10 cellular contexts compared by ENCODE assay signal in genomic region chr1:151831256-151831591, GRCh38. TPM values are rescaled to one million over a fixed set of nuclear protein-coding genes. Genes with fewer than 3 reads are reported as not detected.
A peak's percentile ranks its signal among the peaks of the same experiment; 100 is the strongest.
DNase-seq lines count a peak whose midpoint lies in the region; ATAC-seq and TF ChIP-seq lines count a peak whose summit lies in the region.
"Had no signal": no experiment of that assay in that cellular context is flagged by ENCODE, and none has a peak within 500 bp of the region (broad histone marks: within the 10 kb centered on the region; RNA-seq: fewer than 3 reads in every experiment).

No MANE protein-coding gene starts in this region.

- H3K4me3 ChIP-seq in heart left ventricle = peak overlapping the region; percentile 1 to 63 (median 42)
- H3K4me3 ChIP-seq in esophagus squamous epithelium = peak overlapping the region; percentile 13 to 58 (median 41)
- peak overlapping the region; percentile 30 to 52 (median 46) for H3K4me3 ChIP-seq in upper lobe of left lung
- H3K4me3 ChIP-seq: hepatocyte had no signal

- H3K9me3 ChIP-seq in heart left ventricle = no peaks in the 10 kb centered on the region
- H3K9me3 ChIP-seq in esophagus squamous epithelium = no peaks in the 10 kb centered on the region
- no peaks in the 10 kb centered on the region for H3K9me3 ChIP-seq in upper lobe of left lung

- H3K4me1 ChIP-seq in heart left ventricle (peaks cover 0 to 43% (median 17%) of the 10 kb centered on the region in 12 donors), esophagus squamous epithelium (peaks cover 14 to 60% (median 16%) of the 10 kb centered on the region in 3 donors), upper lobe of left lung (peaks cover 24 to 49% (median 34%) of the 10 kb centered on the region in 4 donors)

- H3K27me3 ChIP-seq in heart left ventricle (no peaks in the 10 kb centered on the region), esophagus squamous epithelium (no peaks in the 10 kb centered on the region), upper lobe of left lung (no peaks in the 10 kb centered on the region)
- H3K27me3 ChIP-seq: hepatocyte had no signal

- TF ChIP-seq EP300 in upper lobe of left lung (IDR thresholded peaks at IDR 0.05) = no peak

- DNase-seq in heart left ventricle (peak in 1 of 5 donors; percentile 20), left ventricle myocardium superior (no peak), esophagus squamous epithelium (lab: John Stamatoyannopoulos, UW) (no peak), upper lobe of left lung (no peak), NCI-H526 (lab: John Stamatoyannopoulos, UW) (no peak)
- no peak for DNase-seq in activated CD8-positive, alpha-beta memory T cell treated with anti-CD3 and anti-CD28 coated beads, Interleukin-2, amount 50 U/mL, for 4 hours
- DNase-seq: dermis blood vessel endothelial cell, GF-D8 had no signal

- TF ChIP-seq CTCF in heart left ventricle (IDR thresholded peaks at IDR 0.05) = no peak
- TF ChIP-seq CTCF in esophagus squamous epithelium (IDR thresholded peaks at IDR 0.05) = no peak
- no peak for TF ChIP-seq CTCF in upper lobe of left lung (IDR thresholded peaks at IDR 0.05)

- 42 to 66% (median 62%) methylated on average over 4 of the region's 4 CpGs for WGBS in heart left ventricle, 4 donors
- WGBS in esophagus squamous epithelium, 2 donors = 52 to 66% methylated on average over 3 to 4 of the region's 4 CpGs
- WGBS in upper lobe of left lung, 2 donors = 47 to 56% methylated on average over 3 to 4 of the region's 4 CpGs

- ATAC-seq in heart left ventricle (peak in 1 of 4 donors; percentile 1), left ventricle myocardium superior (no peak), upper lobe of left lung (ENCODE audit: low FRiP score in 2 of 2) (no peak)

- H3K27ac ChIP-seq in heart left ventricle = peak overlapping the region in 10 of 12 donors; percentile 19 to 77 (median 66)
- H3K27ac ChIP-seq in esophagus squamous epithelium = peak overlapping the region; percentile 45 to 78 (median 64)
- H3K27ac ChIP-seq in upper lobe of left lung = peak overlapping the region; percentile 38 to 84 (median 61)
- H3K27ac ChIP-seq: hepatocyte had no signal

- no peaks in the 10 kb centered on the region for H3K36me3 ChIP-seq in heart left ventricle
- H3K36me3 ChIP-seq in esophagus squamous epithelium = no peaks in the 10 kb centered on the region
- H3K36me3 ChIP-seq in upper lobe of left lung = no peaks in the 10 kb centered on the region

- intact Hi-C loops in heart left ventricle (cut with DNase I) = loop anchor here in 5 of 10 donors (10.0 kb wide), 4 partner anchors 236 to 386 kb away; partner anchors contain the start of gene POGZ (in 1 of the 5)
- intact Hi-C loops in left ventricle myocardium superior (cut with micrococcal nuclease) = loop anchor here (10.0 kb wide), 1 partner anchor 236 kb away; no protein-coding TSS in a partner anchor
- intact Hi-C loops in esophagus squamous epithelium (cut with DNase I) = no loop called here

- TF ChIP-seq POLR2A in heart left ventricle (IDR thresholded peaks at IDR 0.05) (no peak), esophagus squamous epithelium (IDR thresholded peaks at IDR 0.05) (no peak), upper lobe of left lung (IDR thresholded peaks at IDR 0.05) (no peak)

RNA-seq across cellular contexts. Expression of gene RORC, which starts 0.4 kb away (rescaled TPM):
- total RNA-seq in heart left ventricle (10 to 100 TPM in 6 of 9 donors, 1 to 10 TPM in 3; 3.6 to 58.9 (median 12.4) TPM), left ventricle myocardium superior (13.0 TPM), esophagus squamous epithelium (10 to 100 TPM in 1 of 4 donors, 1 to 10 TPM in 2, under 1 TPM in 1; 0.75 to 11.5 (median 5.3) TPM), upper lobe of left lung (10 to 100 TPM; 10.3 to 46.2 (median 24.1) TPM)
- polyA plus RNA-seq in heart left ventricle = 10 to 100 TPM in 1 of 2 donors, 1 to 10 TPM in 1; 6.8 to 11.8 TPM

RNA-seq across cellular contexts. Expression of gene C2CD4D, which starts 8.4 kb away (rescaled TPM):
- total RNA-seq in heart left ventricle (under 1 TPM in 2 of 9 donors, not detected in 7; 0.14 to 0.28 TPM), left ventricle myocardium superior (not detected), esophagus squamous epithelium (under 1 TPM in 2 of 4 donors, not detected in 2; 0.22 to 0.38 TPM), upper lobe of left lung (1 to 10 TPM in 2 of 6 donors, under 1 TPM in 2, not detected in 2; 0.29 to 3.6 (median 0.78) TPM)
- polyA plus RNA-seq in heart left ventricle = not detected
- total RNA-seq: dermis blood vessel endothelial cell, hepatocyte, myocyte had no signal

RNA-seq across cellular contexts. Expression of gene THEM5, which starts 22.3 kb away (rescaled TPM):
- total RNA-seq in heart left ventricle (under 1 TPM in 1 of 9 donors, not detected in 8; 0.52 TPM), left ventricle myocardium superior (not detected), esophagus squamous epithelium (1 to 10 TPM in 1 of 4 donors, under 1 TPM in 1, not detected in 2; 0.76 to 1.7 TPM), upper lobe of left lung (not detected)
- not detected for polyA plus RNA-seq in heart left ventricle
- total RNA-seq: hepatocyte, myocyte had no signal

RNA-seq across cellular contexts. Expression of gene LINGO4, which starts 26.0 kb away (rescaled TPM):
- total RNA-seq in heart left ventricle (1 to 10 TPM in 1 of 9 donors, under 1 TPM in 8; 0.37 to 1.0 (median 0.60) TPM), left ventricle myocardium superior (0.67 TPM), esophagus squamous epithelium (under 1 TPM in 1 of 4 donors, not detected in 3; 0.19 TPM), upper lobe of left lung (under 1 TPM in 5 of 6 donors, not detected in 1; 0.22 to 0.89 (median 0.61) TPM)
- under 1 TPM; 0.11 to 0.38 TPM for polyA plus RNA-seq in heart left ventricle
- total RNA-seq: dermis blood vessel endothelial cell, hepatocyte, myocyte had no signal
- polyA plus RNA-seq: hepatocyte had no signal

RNA-seq across cellular contexts. Expression of gene TDRKH, which starts 40.9 kb away (rescaled TPM):
- 1 to 10 TPM; 3.2 to 9.8 (median 4.8) TPM for total RNA-seq in heart left ventricle
- 1 to 10 TPM; 2.7 to 6.5 TPM for polyA plus RNA-seq in heart left ventricle
- total RNA-seq in left ventricle myocardium superior = 5.5 TPM
- total RNA-seq in esophagus squamous epithelium = 1 to 10 TPM; 1.1 to 5.3 (median 2.3) TPM
- total RNA-seq in upper lobe of left lung = 10 to 100 TPM in 5 of 6 donors, 1 to 10 TPM in 1; 7.3 to 17.0 (median 13.1) TPM
